ENCODE assay signal across 33 cellular contexts in the genomic region with DNA sequence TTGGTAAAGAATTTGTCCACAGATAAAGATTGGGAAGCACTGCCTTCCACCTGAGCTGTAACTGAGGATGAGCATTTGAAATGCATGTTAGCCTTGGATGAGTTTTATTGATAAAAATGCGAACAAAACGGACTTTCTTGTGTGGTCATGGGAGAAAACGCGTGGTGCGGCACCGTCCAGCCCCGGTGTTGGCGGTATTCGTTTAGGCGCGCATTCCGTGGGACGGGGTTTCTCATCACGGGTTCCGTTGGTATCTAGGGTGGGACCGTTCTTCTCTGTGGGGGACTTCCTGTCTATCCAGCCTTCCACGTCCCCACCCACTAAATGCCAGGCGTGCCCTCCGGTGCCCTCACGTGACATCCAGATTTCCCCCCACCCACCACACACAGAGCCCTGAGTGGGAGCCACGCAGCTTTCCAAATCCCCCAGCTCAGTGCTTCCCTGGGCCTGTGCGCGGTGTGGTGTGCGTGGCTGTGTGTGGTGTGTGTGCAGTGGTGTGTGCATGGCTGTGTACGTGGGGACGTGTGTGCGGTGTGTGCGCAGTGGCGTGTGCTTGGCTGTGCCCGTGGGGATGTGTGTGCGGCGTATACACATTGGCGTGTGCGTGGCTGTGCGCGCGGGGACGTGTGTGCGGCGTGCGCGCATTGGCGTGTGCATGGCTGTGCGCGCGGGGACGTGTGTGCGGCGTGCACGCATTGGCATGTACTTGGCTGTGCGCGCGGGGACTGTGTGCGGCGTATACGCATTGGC.
"Had no signal": no experiment of that assay in that cellular context is flagged by ENCODE, and none has a peak within 500 bp of the region (broad histone marks: within the 10 kb centered on the region; RNA-seq: fewer than 3 reads in every experiment).

No MANE protein-coding gene starts in this region.

- H3K9ac ChIP-seq: SK-N-SH had no signal

- H3K27ac Mint-ChIP-seq: activated CD4-positive, alpha-beta T cell treated with anti-CD3 and anti-CD28 coated beads, Interleukin-2, amount 10 ng/mL, durations not matched to agents 24 days and 14 days; activated CD8-positive, alpha-beta T cell treated with anti-CD3 and anti-CD28 coated beads, Interleukin-2, amount 10 ng/mL, durations not matched to agents 7 days and 5 days; activated naive CD4-positive, alpha-beta T cell treated with anti-CD3 and anti-CD28 coated beads, Interleukin-2, amount 10 ng/mL, durations not matched to agents 7 days and 5 days; activated naive CD8-positive, alpha-beta T cell; activated naive CD8-positive, alpha-beta T cell treated with anti-CD3 and anti-CD28 coated beads, Interleukin-2, amount 50 U/mL, for 24 hours had no signal

- FAIRE-seq: bronchial epithelial cell had no signal

- H3K9me3 Mint-ChIP-seq: activated CD4-positive, alpha-beta T cell treated with anti-CD3 and anti-CD28 coated beads, Interleukin-2, amount 10 ng/mL, durations not matched to agents 24 days and 14 days; activated naive CD4-positive, alpha-beta T cell treated with anti-CD3 and anti-CD28 coated beads, Interleukin-2, amount 10 ng/mL, durations not matched to agents 7 days and 5 days; activated naive CD8-positive, alpha-beta T cell treated with anti-CD3 and anti-CD28 coated beads, Interleukin-2, amount 50 U/mL, for 24 hours; activated T-cell treated with anti-CD3 and anti-CD28 coated beads, Interleukin-2, amount 50 U/mL, for 4 hours; brain had no signal

- H3K4me1 Mint-ChIP-seq: brain had no signal

- H3K27me3 Mint-ChIP-seq: activated CD4-positive, alpha-beta T cell treated with anti-CD3 and anti-CD28 coated beads, Interleukin-2, amount 10 ng/mL, durations not matched to agents 24 days and 14 days; activated naive CD4-positive, alpha-beta T cell treated with anti-CD3 and anti-CD28 coated beads, Interleukin-2, amount 10 ng/mL, durations not matched to agents 7 days and 5 days; activated naive CD8-positive, alpha-beta T cell; activated naive CD8-positive, alpha-beta T cell treated with anti-CD3 and anti-CD28 coated beads, Interleukin-2, amount 50 U/mL, for 24 hours; brain had no signal

- H3K36me3 ChIP-seq: SJSA1 had no signal

- DNase-seq: activated CD4-positive, alpha-beta T cell treated with anti-CD3 and anti-CD28 coated beads, Interleukin-2, amount 10 ng/mL, durations not matched to agents 24 days and 14 days; activated CD4-positive, alpha-beta T cell treated with anti-CD3 and anti-CD28 coated beads, Interleukin-2, amount 50 U/mL, for 48 hours; activated CD8-positive, alpha-beta T cell treated with anti-CD3 and anti-CD28 coated beads, Interleukin-2, amount 10 ng/mL, durations not matched to agents 7 days and 5 days; activated effector memory CD4-positive, alpha-beta T cell treated with Interleukin-2 at 50 U/mL for 16 hours; activated naive CD4-positive, alpha-beta T cell treated with anti-CD3 and anti-CD28 coated beads, Interleukin-2, amount 10 ng/mL, durations not matched to agents 7 days and 5 days; activated naive CD8-positive, alpha-beta T cell treated with anti-CD3 and anti-CD28 coated beads, Interleukin-2, amount 50 U/mL, for 24 hours; activated T-cell treated with anti-CD3 and anti-CD28 coated beads, Interleukin-2, amount 50 U/mL, for 4 hours; caudate nucleus; cerebellar nuclear complex; MM.1S; NCI-H1092; NCI-H146; NCI-H187; NCI-H2029 treated with DMSO at 0.1 percent for 48 hours; NCI-H2107; NCI-H2171; NCI-H510A; NCI-H526; NCI-H748 treated with DMSO at 0.1 percent for 48 hours; NK-92 treated with Interleukin-12 subunit alpha and Interleukin-12 subunit beta, amount 100 ng/mL, for 24 hours; PC-3; Peyer's patch; RPMI8226; SHP77 treated with DMSO at 0.1 percent for 48 hours; SK-N-SH; T-helper 1 cell; T-helper 2 cell; T-helper 9 cell had no signal

- H3K4me3 Mint-ChIP-seq: activated CD4-positive, alpha-beta T cell treated with anti-CD3 and anti-CD28 coated beads, Interleukin-2, amount 10 ng/mL, durations not matched to agents 24 days and 14 days; activated CD8-positive, alpha-beta T cell treated with anti-CD3 and anti-CD28 coated beads, Interleukin-2, amount 10 ng/mL, durations not matched to agents 7 days and 5 days; activated naive CD4-positive, alpha-beta T cell treated with anti-CD3 and anti-CD28 coated beads, Interleukin-2, amount 10 ng/mL, durations not matched to agents 7 days and 5 days; activated naive CD8-positive, alpha-beta T cell; activated naive CD8-positive, alpha-beta T cell treated with anti-CD3 and anti-CD28 coated beads, Interleukin-2, amount 50 U/mL, for 24 hours; activated T-cell treated with anti-CD3 and anti-CD28 coated beads, Interleukin-2, amount 50 U/mL, for 4 hours; brain had no signal

- ATAC-seq: activated CD8-positive, alpha-beta T cell treated with anti-CD3 and anti-CD28 coated beads, Interleukin-2, amount 10 ng/mL, durations not matched to agents 7 days and 5 days; activated naive CD8-positive, alpha-beta T cell treated with anti-CD3 and anti-CD28 coated beads, Interleukin-2, amount 50 U/mL, for 24 hours; activated T-cell treated with anti-CD3 and anti-CD28 coated beads, Interleukin-2, amount 50 U/mL, for 4 hours; PC-3 had no signal

- H3K9me3 ChIP-seq: Peyer's patch, SJSA1, SK-N-SH had no signal

- H3K4me2 ChIP-seq: SK-N-SH had no signal

- H3K4me3 ChIP-seq: Peyer's patch, SJSA1 had no signal

- H3K27me3 ChIP-seq: Peyer's patch, SJSA1 had no signal

- H3K27ac ChIP-seq: Peyer's patch, SJSA1, VCaP had no signal
